ENCODE assay signal across 1 cellular context in the genomic region with DNA sequence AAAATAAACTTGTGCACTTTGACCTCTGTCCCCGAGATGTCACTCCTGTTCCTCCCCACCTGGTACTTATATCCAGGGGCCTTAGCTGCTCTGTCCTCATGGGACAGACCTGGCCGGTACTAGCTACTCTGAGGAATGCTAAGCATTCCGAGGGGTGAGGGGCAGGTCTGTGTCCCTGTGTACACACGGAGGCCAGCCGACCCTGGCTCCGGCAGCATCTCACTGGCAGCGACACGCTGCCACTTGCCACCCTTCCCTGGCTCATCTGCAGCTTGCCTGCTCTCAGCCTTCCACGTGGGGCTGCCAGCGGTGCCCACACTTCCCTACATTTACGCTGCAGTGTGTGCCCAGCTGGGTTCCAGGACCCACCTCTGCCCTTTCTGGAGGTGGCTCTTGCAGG.
TF ChIP-seq lines count a peak whose summit lies in the region.

No MANE protein-coding gene starts in this region.

TF ChIP-seq in WTC11, 78 proteins besides CTCF, POLR2A, EP300 and RAD21 (continued from another document):
- TF ChIP-seq, protein P1, sequence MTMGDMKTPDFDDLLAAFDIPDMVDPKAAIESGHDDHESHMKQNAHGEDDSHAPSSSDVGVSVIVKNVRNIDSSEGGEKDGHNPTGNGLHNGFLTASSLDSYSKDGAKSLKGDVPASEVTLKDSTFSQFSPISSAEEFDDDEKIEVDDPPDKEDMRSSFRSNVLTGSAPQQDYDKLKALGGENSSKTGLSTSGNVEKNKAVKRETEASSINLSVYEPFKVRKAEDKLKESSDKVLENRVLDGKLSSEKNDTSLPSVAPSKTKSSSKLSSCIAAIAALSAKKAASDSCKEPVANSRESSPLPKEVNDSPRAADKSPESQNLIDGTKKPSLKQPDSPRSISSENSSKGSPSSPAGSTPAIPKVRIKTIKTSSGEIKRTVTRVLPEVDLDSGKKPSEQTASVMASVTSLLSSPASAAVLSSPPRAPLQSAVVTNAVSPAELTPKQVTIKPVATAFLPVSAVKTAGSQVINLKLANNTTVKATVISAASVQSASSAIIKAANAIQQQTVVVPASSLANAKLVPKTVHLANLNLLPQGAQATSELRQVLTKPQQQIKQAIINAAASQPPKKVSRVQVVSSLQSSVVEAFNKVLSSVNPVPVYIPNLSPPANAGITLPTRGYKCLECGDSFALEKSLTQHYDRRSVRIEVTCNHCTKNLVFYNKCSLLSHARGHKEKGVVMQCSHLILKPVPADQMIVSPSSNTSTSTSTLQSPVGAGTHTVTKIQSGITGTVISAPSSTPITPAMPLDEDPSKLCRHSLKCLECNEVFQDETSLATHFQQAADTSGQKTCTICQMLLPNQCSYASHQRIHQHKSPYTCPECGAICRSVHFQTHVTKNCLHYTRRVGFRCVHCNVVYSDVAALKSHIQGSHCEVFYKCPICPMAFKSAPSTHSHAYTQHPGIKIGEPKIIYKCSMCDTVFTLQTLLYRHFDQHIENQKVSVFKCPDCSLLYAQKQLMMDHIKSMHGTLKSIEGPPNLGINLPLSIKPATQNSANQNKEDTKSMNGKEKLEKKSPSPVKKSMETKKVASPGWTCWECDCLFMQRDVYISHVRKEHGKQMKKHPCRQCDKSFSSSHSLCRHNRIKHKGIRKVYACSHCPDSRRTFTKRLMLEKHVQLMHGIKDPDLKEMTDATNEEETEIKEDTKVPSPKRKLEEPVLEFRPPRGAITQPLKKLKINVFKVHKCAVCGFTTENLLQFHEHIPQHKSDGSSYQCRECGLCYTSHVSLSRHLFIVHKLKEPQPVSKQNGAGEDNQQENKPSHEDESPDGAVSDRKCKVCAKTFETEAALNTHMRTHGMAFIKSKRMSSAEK (CRISPR knock-in tag; IDR thresholded peaks at IDR 0.05; ENCODE audit: borderline replicate concordance) = 0 out of 2 replicates have a peak, but pooled peaks have one; percentile 18
- TF ChIP-seq ZNF317 (CRISPR knock-in tag; IDR thresholded peaks at IDR 0.05; ENCODE audit: borderline replicate concordance, low read depth) (peak; percentile 60; the same call in 1 of the 2 replicates), NR2C2 (CRISPR knock-in tag; IDR thresholded peaks at IDR 0.05) (peak; percentile 68; the same call in 1 of the 2 replicates), TEAD4 (CRISPR knock-in tag; IDR thresholded peaks at IDR 0.05) (peak; percentile 90)
